8 cellular contexts compared by ENCODE assay signal in the genomic region with DNA sequence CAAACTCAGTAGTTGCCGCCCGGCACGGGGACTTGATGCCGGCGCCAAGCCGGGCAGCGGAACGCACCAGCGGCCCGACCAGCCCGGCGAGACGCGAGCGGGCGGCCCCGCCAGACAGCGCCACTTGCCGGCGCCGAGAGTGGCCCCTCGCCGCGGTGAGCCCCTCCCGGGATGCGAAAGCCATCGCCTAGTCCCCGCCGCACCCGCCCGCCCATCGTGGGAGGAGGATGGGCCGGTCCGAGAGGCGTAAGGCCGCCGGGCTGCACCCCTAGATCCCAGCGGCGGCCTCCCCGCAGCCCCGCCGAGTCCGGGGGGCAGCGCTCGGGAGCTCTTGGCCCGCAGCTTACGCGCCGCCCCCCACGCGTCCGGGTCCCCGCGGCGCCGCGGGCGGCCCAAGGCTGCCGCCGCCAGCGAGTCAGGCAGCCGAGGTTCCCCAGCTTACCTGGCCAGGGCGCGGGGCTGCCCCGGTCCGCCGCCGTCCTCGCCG. TPM values are rescaled to one million over a fixed set of nuclear protein-coding genes. Genes with fewer than 3 reads are reported as not detected.
DNase-seq lines count a peak whose midpoint lies in the region; ATAC-seq and TF ChIP-seq lines count a peak whose summit lies in the region.

No MANE protein-coding gene starts in this region.

- POLR2A ChIA-PET in HCT116 (lab: Charles Lee): no interaction called here
- POLR2A ChIA-PET in activated naive CD8-positive, alpha-beta T cell treated with anti-CD3 and anti-CD28 coated beads, Interleukin-2, amount 10 ng/mL, durations not matched to agents 7 days and 5 days (lab: Charles Lee): interaction anchor here (0.9 to 2.0 kb wide), 4 partner anchors 70 to 147 kb away, joined by 4 to 15 read pairs (median 6); partner anchors contain the start of genes GOLGA8B, LPCAT4 and SLC12A6

- H3K36me3 ChIP-seq in HCT116 (ENCODE audit: control insufficient read depth in 1 of 2, insufficient read depth in 2 of 2, low read length in 2 of 2): no peaks in the 10 kb centered on the region
- no peaks in the 10 kb centered on the region for H3K36me3 ChIP-seq in RWPE2 (ENCODE audit: low read depth)
- peaks cover 0 to 2% (median 0%) of the 10 kb centered on the region in 3 donors for H3K36me3 ChIP-seq in skeletal muscle tissue (ENCODE audit: control insufficient read depth in 3 of 3, insufficient read depth in 3 of 3, low read length in 3 of 3)

- no peaks in the 10 kb centered on the region for H3K9me2 ChIP-seq in HCT116 (ENCODE audit: insufficient read depth)

- H3K9me3 ChIP-seq in HCT116 (ENCODE audit: control insufficient read depth in 1 of 2, insufficient read depth in 1 of 2, low read depth in 1 of 2, low read length in 2 of 2) (no peaks in the 10 kb centered on the region), RWPE2 (ENCODE audit: severe bottlenecking) (no peaks in the 10 kb centered on the region), skeletal muscle tissue (ENCODE audit: control insufficient read depth in 3 of 3, low read length in 3 of 3) (no peaks in the 10 kb centered on the region)

- H3K27me3 Mint-ChIP-seq in activated naive CD8-positive, alpha-beta T cell treated with anti-CD3 and anti-CD28 coated beads, Interleukin-2, amount 10 ng/mL, durations not matched to agents 7 days and 5 days: peaks cover 13% of the 10 kb centered on the region

- DNase-seq in GM10266 (ENCODE audit: extremely low spot score) (peak; percentile 79), HCT116 (ENCODE audit: low read depth, low spot score) (no peak), RWPE2 (ENCODE audit: low spot score) (no peak), hepatic stellate cell (ENCODE audit: low spot score) (peak; percentile 9), NCI-H1930 (lab: John Stamatoyannopoulos, UW) (no peak), posterior vena cava (ENCODE audit: low spot score) (no peak)
- peak; percentile 77 for DNase-seq in activated naive CD8-positive, alpha-beta T cell treated with anti-CD3 and anti-CD28 coated beads, Interleukin-2, amount 10 ng/mL, durations not matched to agents 7 days and 5 days

- ATAC-seq in HCT116 (peak; percentile 72), RWPE2 (ENCODE audit: low read depth) (peak; percentile 56)
- ATAC-seq in activated naive CD8-positive, alpha-beta T cell treated with anti-CD3 and anti-CD28 coated beads, Interleukin-2, amount 10 ng/mL, durations not matched to agents 7 days and 5 days (ENCODE audit: low read depth): peak; percentile 71

- H3K36me3 Mint-ChIP-seq in activated naive CD8-positive, alpha-beta T cell treated with anti-CD3 and anti-CD28 coated beads, Interleukin-2, amount 10 ng/mL, durations not matched to agents 7 days and 5 days: peaks cover 21% of the 10 kb centered on the region

- H4K20me1 ChIP-seq in HCT116 (ENCODE audit: insufficient read depth): no peaks in the 10 kb centered on the region

- H3K4me3 ChIP-seq in HCT116 (replicated peaks in 1 of 2; ENCODE audit: low read depth in 1 of 2, low read length in 2 of 2) (peak overlapping the region; percentile 44 to 57), RWPE2 (ENCODE audit: severe bottlenecking) (peak overlapping the region; percentile 63), skeletal muscle tissue (ENCODE audit: low read length in 3 of 3) (peak overlapping the region in 2 of 3 donors; percentile 62 to 66)

- no peak overlapping the region for H2AFZ ChIP-seq in HCT116 (ENCODE audit: low read depth, low read length, poor library complexity, severe bottlenecking)

- peaks cover 10% of the 10 kb centered on the region for H3K79me2 ChIP-seq in HCT116 (ENCODE audit: insufficient read depth, low read length)

- RAD21 ChIA-PET in HCT116 (lab: Charles Lee; ENCODE audit: low non-redundant PET in 1 of 2, low total read pairs in 2 of 2, uncharacterized antibody in 2 of 2, unreplicated experiment in 2 of 2): no interaction called here

- BruUV-seq in HCT116 (replicated peaks; lab: Mats Ljungman, UMichigan): no TSS peak

- peak overlapping the region; percentile 67 for H3K4me2 ChIP-seq in HCT116 (ENCODE audit: low read length)

- no peak for TF ChIP-seq POLR2A in HCT116 (IDR thresholded peaks at IDR 0.05; ENCODE audit: borderline replicate concordance, extremely low read depth, insufficient read depth, insufficient read length)

- H3K4me1 ChIP-seq in HCT116 (ENCODE audit: control insufficient read depth in 1 of 2, insufficient read depth in 2 of 2, low read length in 2 of 2): peaks cover 0 to 11% of the 10 kb centered on the region in 2 experiments; a peak in 2 of 4 replicates
- peaks cover 7% of the 10 kb centered on the region for H3K4me1 ChIP-seq in RWPE2 (ENCODE audit: insufficient read depth, poor library complexity, severe bottlenecking)
- peaks cover 0 to 3% (median 2%) of the 10 kb centered on the region in 3 donors for H3K4me1 ChIP-seq in skeletal muscle tissue (ENCODE audit: control insufficient read depth in 3 of 3, insufficient read depth in 3 of 3, low read length in 3 of 3)

- TF ChIP-seq RAD21 in HCT116 (IDR thresholded peaks at IDR 0.05; ENCODE audit: low read depth): no peak

- H3K4me1 Mint-ChIP-seq in activated naive CD8-positive, alpha-beta T cell treated with anti-CD3 and anti-CD28 coated beads, Interleukin-2, amount 10 ng/mL, durations not matched to agents 7 days and 5 days: peaks cover 22% of the 10 kb centered on the region

- peak overlapping the region; percentile 82 for H3K27ac Mint-ChIP-seq in activated naive CD8-positive, alpha-beta T cell treated with anti-CD3 and anti-CD28 coated beads, Interleukin-2, amount 10 ng/mL, durations not matched to agents 7 days and 5 days

- CTCF ChIA-PET in HCT116 (lab: Charles Lee): no interaction called here

- peak overlapping the region; percentile 88 for H3K4me3 Mint-ChIP-seq in activated naive CD8-positive, alpha-beta T cell treated with anti-CD3 and anti-CD28 coated beads, Interleukin-2, amount 10 ng/mL, durations not matched to agents 7 days and 5 days

- peak overlapping the region; percentile 53 for H3K9ac ChIP-seq in HCT116 (ENCODE audit: low read length)
- peak overlapping the region in 1 of 3 donors; percentile 68 for H3K9ac ChIP-seq in skeletal muscle tissue (ENCODE audit: low read depth in 1 of 3, low read length in 3 of 3)

- peak overlapping the region; percentile 51; the same call in 1 of the 2 replicates for H3K27ac ChIP-seq in HCT116 (ENCODE audit: low read depth, low read length)
- no peak overlapping the region for H3K27ac ChIP-seq in RWPE2 (ENCODE audit: poor library complexity, severe bottlenecking)
- no peak overlapping the region for H3K27ac ChIP-seq in skeletal muscle tissue (ENCODE audit: low read depth, low read length)

- intact Hi-C loops in HCT116 (cut with micrococcal nuclease) (loop anchor here (5.0 kb wide), 1 partner anchor 65 kb away; no protein-coding TSS in a partner anchor), posterior vena cava (cut with DNase I) (no loop called here)

- H3K9me3 Mint-ChIP-seq in activated naive CD8-positive, alpha-beta T cell treated with anti-CD3 and anti-CD28 coated beads, Interleukin-2, amount 10 ng/mL, durations not matched to agents 7 days and 5 days: no peaks in the 10 kb centered on the region

- H3K27me3 ChIP-seq in HCT116 (ENCODE audit: insufficient read depth, low read length) (no peaks in the 10 kb centered on the region), RWPE2 (ENCODE audit: insufficient read depth, poor library complexity, severe bottlenecking) (peaks cover 3% of the 10 kb centered on the region), skeletal muscle tissue (ENCODE audit: control insufficient read depth in 3 of 3, insufficient read depth in 3 of 3, low read length in 3 of 3) (no peaks in the 10 kb centered on the region)

- peak; percentile 50 for TF ChIP-seq CTCF in GM10266 (IDR thresholded peaks at IDR 0.05; ENCODE audit: control insufficient read depth, insufficient read depth, low read depth, missing control alignments)
- TF ChIP-seq CTCF in HCT116 (IDR thresholded peaks at IDR 0.05 in 2 of 3, conservative IDR thresholded peaks at IDR 0.05 in 1 of 3; ENCODE audit: borderline replicate concordance in 1 of 3, insufficient read depth in 1 of 3, low read depth in 2 of 3, low read length in 2 of 3): no peak
- TF ChIP-seq CTCF in RWPE2 (IDR thresholded peaks at IDR 0.05; ENCODE audit: poor library complexity, severe bottlenecking): no peak

TF ChIP-seq in HCT116, 20 proteins besides CTCF, POLR2A, EP300 and RAD21:
- TF ChIP-seq ATF3 (IDR thresholded peaks at IDR 0.05) (no peak), ZFX (IDR thresholded peaks at IDR 0.05) (no peak)
TF ChIP-seq in HCT116: peak in this region for 0.

RNA-seq across cellular contexts. Expression of gene GOLGA8A, which starts 0.6 kb away (rescaled TPM):
- total RNA-seq in HCT116 (2021; ENCODE audit: unreplicated experiment) (37.2 TPM), skeletal muscle tissue (8.9 TPM), posterior vena cava (10 to 100 TPM; 18.2 to 43.5 TPM)
- polyA plus RNA-seq in HCT116 (2012): 29.9 and 32.5 TPM in 2 replicates
- 100 to 1,000 TPM; 307 to 311 TPM for total RNA-seq in activated naive CD8-positive, alpha-beta T cell treated with anti-CD3 and anti-CD28 coated beads, Interleukin-2, amount 10 ng/mL, durations not matched to agents 7 days and 5 days

Comparison
In these comparisons a context has a peak if more than half of its experiments do, and no peak if none do; other contexts are left out.
1. DNase-seq: peak in GM10266 (single experiment), activated naive CD8-positive, alpha-beta T cell treated with anti-CD3 and anti-CD28 coated beads, Interleukin-2, amount 10 ng/mL, durations not matched to agents 7 days and 5 days (single experiment) and hepatic stellate cell (single experiment); none in HCT116 (single experiment), RWPE2 (single experiment), NCI-H1930 (0 of 2) and posterior vena cava (single experiment).
2. Peak in every context shown above with its lines, with median percentiles within 50 percentile points of each other: ATAC-seq and H3K4me3 ChIP-seq.